24 cellular contexts compared by ENCODE assay signal in genomic region chr22:26213826-26214225, GRCh38. TPM values are rescaled to one million over a fixed set of nuclear protein-coding genes. Genes with fewer than 3 reads are reported as not detected.
DNase-seq lines count a peak whose midpoint lies in the region; ATAC-seq, FAIRE-seq and TF ChIP-seq lines count a peak whose summit lies in the region.
"Had no signal": no experiment of that assay in that cellular context is flagged by ENCODE, and none has a peak within 500 bp of the region (broad histone marks: within the 10 kb centered on the region; RNA-seq: fewer than 3 reads in every experiment).

No MANE protein-coding gene starts in this region.

- POLR2A ChIA-PET in HepG2 (lab: Yijun Ruan, JAX): no interaction called here

- H3K4me3 ChIP-seq in HepG2 (replicated peaks in 1 of 3; ENCODE audit: insufficient read depth in 1 of 3, low read depth in 2 of 3, low read length in 3 of 3) (no peak overlapping the region), right lobe of liver (no peak overlapping the region)
- H3K4me3 ChIP-seq: A549, GM23338 had no signal

- H3K4me2 ChIP-seq in HepG2 (ENCODE audit: low read depth, low read length): no peak overlapping the region
- H3K4me2 ChIP-seq: A549, GM23338 had no signal

- intact Hi-C loops in HepG2 (cut with micrococcal nuclease; ENCODE audit: unreplicated experiment): no loop called here
- intact Hi-C loops in right lobe of liver (cut with DNase I): no loop called here
- intact Hi-C loops in sciatic nerve (cut with DNase I): no loop called here

- no peaks in the 10 kb centered on the region for H3K9me3 ChIP-seq in HepG2 (ENCODE audit: low read length)
- H3K9me3 ChIP-seq in right lobe of liver: no peaks in the 10 kb centered on the region
- H3K9me3 ChIP-seq: A549 had no signal

- H3K4me1 ChIP-seq in HepG2 (ENCODE audit: insufficient read depth, low read length): no peaks in the 10 kb centered on the region
- H3K4me1 ChIP-seq in right lobe of liver: no peaks in the 10 kb centered on the region
- H3K4me1 ChIP-seq: A549 had no signal

- no peak for TF ChIP-seq POLR2A in HepG2 (IDR thresholded peaks at IDR 0.05; ENCODE audit: insufficient read depth in 1 of 2, low read depth in 2 of 2, low read length in 2 of 2)
- TF ChIP-seq POLR2A in right lobe of liver (IDR thresholded peaks at IDR 0.05): no peak

- DNase-seq in HepG2 (ENCODE audit: low spot score) (no peak), right lobe of liver (no peak), fibroblast of gingiva (ENCODE audit: low read depth) (peak; percentile 2), sciatic nerve (ENCODE audit: low spot score) (no peak), urothelium cell line (ENCODE audit: low spot score) (no peak), activated gamma-delta T cell (lab: John Stamatoyannopoulos, UW) (no peak), G401 (ENCODE audit: low spot score) (no peak)
- no peak for DNase-seq in activated CD4-positive, CD25-positive, alpha-beta regulatory T cell treated with anti-CD3 and anti-CD28 coated beads, Interleukin-2, amount 50 U/mL, for 72 hours
- DNase-seq: 8988T; ACHN; C1 segment of cervical spinal cord; Calu3; CD4-positive, alpha-beta memory T cell; COR-L47; DMS53; DMS79 treated with DMSO at 0.1 percent for 48 hours; H9; HFFc6 had no signal

- BruUV-seq in HepG2 (replicated peaks; lab: Mats Ljungman, UMichigan): no TSS peak

- no peak overlapping the region for H2AFZ ChIP-seq in HepG2 (ENCODE audit: low read length)
- H2AFZ ChIP-seq: GM23338 had no signal

- H3K9ac ChIP-seq in HepG2 (ENCODE audit: insufficient read depth, low read depth, low read length): no peak overlapping the region

- CTCF ChIA-PET in HepG2 (lab: Yijun Ruan, JAX; ENCODE audit: low intra/inter-chr PET ratio, low total read pairs): no interaction called here

- no peak for TF ChIP-seq EP300 in HepG2 (IDR thresholded peaks at IDR 0.05; ENCODE audit: low read depth in 2 of 2, low read length in 2 of 2)
- no peak for TF ChIP-seq EP300 in HepG2 (CRISPR knock-in tag; IDR thresholded peaks at IDR 0.05; ENCODE audit: borderline replicate concordance)

- WGBS in HepG2 (ENCODE audit: low lambda C conversion rate): 0% methylated on average over 1 of the region's 1 CpG
- WGBS in right lobe of liver (ENCODE audit: insufficient coverage, low coverage, low lambda C conversion rate, missing lambda C conversion rate): 59% methylated on average over 1 of the region's 1 CpG

- FAIRE-seq in HepG2 (lab: Jason Lieb, UNC) (no peak), urothelium cell line (lab: Jason Lieb, UNC) (peak; percentile 61)
- FAIRE-seq: A549, G401.6, GM12892, GM19239 had no signal

- in situ Hi-C loops in HepG2 (cut with HindIII; ENCODE audit: extremely low pct_ligation_motif_present, low pct_unique_long_range_greater_than_20kb) (no loop called here), G401 (cut with HindIII; ENCODE audit: low sequenced_read_pairs) (no loop called here)

- H3K79me2 ChIP-seq in HepG2 (ENCODE audit: insufficient read depth, low read length): no peaks in the 10 kb centered on the region

- H3K27me3 ChIP-seq in HepG2 (ENCODE audit: control insufficient read depth in 1 of 2, insufficient read depth in 2 of 2, low read length in 2 of 2) (peaks cover 2 to 7% of the 10 kb centered on the region in 2 experiments; a peak in 3 of 5 replicates), right lobe of liver (no peaks in the 10 kb centered on the region)

- no peak overlapping the region for H3K27ac ChIP-seq in HepG2 (ENCODE audit: extremely low read length, insufficient read depth, low read length)
- H3K27ac ChIP-seq in right lobe of liver: no peak overlapping the region
- H3K27ac ChIP-seq: A549 had no signal

- TF ChIP-seq RAD21 in HepG2 (CRISPR knock-in tag; IDR thresholded peaks at IDR 0.05): no peak

- no peak for ATAC-seq in HepG2
- ATAC-seq in right lobe of liver: no peak
- ATAC-seq in sciatic nerve: peak; percentile 62
- ATAC-seq: A549, GM23338 had no signal

- no peaks in the 10 kb centered on the region for H4K20me1 ChIP-seq in HepG2 (ENCODE audit: insufficient read depth, low read length)

- H3K36me3 ChIP-seq in HepG2 (replicated peaks in 1 of 2; ENCODE audit: control insufficient read depth in 1 of 2, insufficient read depth in 2 of 2, low read length in 2 of 2) (no peaks in the 10 kb centered on the region), right lobe of liver (no peaks in the 10 kb centered on the region)

- TF ChIP-seq CTCF in HepG2 (CRISPR knock-in tag; IDR thresholded peaks at IDR 0.05) (no peak), right lobe of liver (IDR thresholded peaks at IDR 0.05) (no peak)

TF ChIP-seq in HepG2, 621 proteins besides CTCF, POLR2A, EP300 and RAD21:
- TF ChIP-seq HMG20B (CRISPR knock-in tag; conservative IDR thresholded peaks at IDR 0.05) (no peak), RCOR2 (CRISPR knock-in tag; IDR thresholded peaks at IDR 0.05) (no peak), CEBPB (IDR thresholded peaks at IDR 0.05; ENCODE audit: borderline replicate concordance, low read depth, low read length) (peak; percentile 39; the same call in 1 of the 2 replicates), ZNF276 (CRISPR knock-in tag; IDR thresholded peaks at IDR 0.05; ENCODE audit: low read depth) (no peak), ZNF607 (CRISPR knock-in tag; IDR thresholded peaks at IDR 0.05; ENCODE audit: borderline replicate concordance) (no peak), PITX1 (CRISPR knock-in tag; IDR thresholded peaks at IDR 0.05) (no peak), ISX (CRISPR knock-in tag; conservative IDR thresholded peaks at IDR 0.05) (no peak)
TF ChIP-seq in HepG2: peak in this region for 1.

RNA-seq across cellular contexts. Expression of gene SEZ6L, which starts 44.6 kb away (rescaled TPM):
- total RNA-seq in HepG2 (2016; rRNA removed; fragmentation: Illumina TruSeq; extraction: Trizol): not detected in 2 replicates
- not detected in 2 replicates for total RNA-seq in HepG2 (2016; cell fraction: cytosol; rRNA removed; fragmentation: Illumina TruSeq; extraction: Trizol; ENCODE audit: low read depth)
- not detected in 2 replicates for total RNA-seq in HepG2 (2016; cell fraction: insoluble cytoplasmic fraction; rRNA removed; fragmentation: Illumina TruSeq; extraction: Trizol)
- not detected in 2 replicates for total RNA-seq in HepG2 (2016; cell fraction: membrane; rRNA removed; fragmentation: Illumina TruSeq; extraction: Trizol)
- total RNA-seq in HepG2 (2016; cell fraction: nucleus; rRNA removed; fragmentation: Illumina TruSeq; extraction: Trizol): not detected in 2 replicates
- polyA plus RNA-seq in HepG2 (2011; rRNA removed): not detected in 2 replicates
- polyA plus RNA-seq in HepG2 (2011; cell fraction: cytosol; rRNA removed): not detected in 2 replicates
- not detected in 2 replicates for polyA plus RNA-seq in HepG2 (2011; cell fraction: nucleus; rRNA removed)
- polyA plus RNA-seq in HepG2 (2012): not detected in 2 replicates
- polyA plus RNA-seq in HepG2 (2016; cell fraction: cytosol; fragmentation: Illumina TruSeq; extraction: Trizol; ENCODE audit: low read depth): not detected in 2 replicates
- not detected in 2 replicates for polyA plus RNA-seq in HepG2 (2016; cell fraction: insoluble cytoplasmic fraction; fragmentation: Illumina TruSeq; extraction: Trizol; ENCODE audit: low read depth)
- not detected in 2 replicates for polyA plus RNA-seq in HepG2 (2016; cell fraction: membrane; fragmentation: Illumina TruSeq; extraction: Trizol; ENCODE audit: low read depth)
- not detected in 2 replicates for polyA plus RNA-seq in HepG2 (2016; cell fraction: nucleus; fragmentation: Illumina TruSeq; extraction: Trizol; ENCODE audit: insufficient read depth, low read depth)
- not detected in 2 replicates for polyA minus RNA-seq in HepG2 (2011; rRNA and poly(A)+ RNA removed; ENCODE audit: low replicate concordance)
- not detected in 2 replicates for polyA minus RNA-seq in HepG2 (2011; cell fraction: cytosol; rRNA and poly(A)+ RNA removed)
- polyA minus RNA-seq in HepG2 (2011; cell fraction: nucleus; rRNA and poly(A)+ RNA removed): not detected in 2 replicates
- total RNA-seq in right lobe of liver: under 1 TPM in 1 of 6 experiments, not detected in 5; 0.13 TPM
- total RNA-seq in sciatic nerve: 0.13 TPM
- not detected in 2 replicates for total RNA-seq in G401 (2014; rRNA removed; shearing (Covaris generic))
- total RNA-seq: Calu3; CD4-positive, alpha-beta memory T cell; Daoy; HFFc6 had no signal
- polyA plus RNA-seq: A549; CD4-positive, alpha-beta memory T cell had no signal
